Comparison of ENCODE assay signal across 1 cellular context in the genomic region with DNA sequence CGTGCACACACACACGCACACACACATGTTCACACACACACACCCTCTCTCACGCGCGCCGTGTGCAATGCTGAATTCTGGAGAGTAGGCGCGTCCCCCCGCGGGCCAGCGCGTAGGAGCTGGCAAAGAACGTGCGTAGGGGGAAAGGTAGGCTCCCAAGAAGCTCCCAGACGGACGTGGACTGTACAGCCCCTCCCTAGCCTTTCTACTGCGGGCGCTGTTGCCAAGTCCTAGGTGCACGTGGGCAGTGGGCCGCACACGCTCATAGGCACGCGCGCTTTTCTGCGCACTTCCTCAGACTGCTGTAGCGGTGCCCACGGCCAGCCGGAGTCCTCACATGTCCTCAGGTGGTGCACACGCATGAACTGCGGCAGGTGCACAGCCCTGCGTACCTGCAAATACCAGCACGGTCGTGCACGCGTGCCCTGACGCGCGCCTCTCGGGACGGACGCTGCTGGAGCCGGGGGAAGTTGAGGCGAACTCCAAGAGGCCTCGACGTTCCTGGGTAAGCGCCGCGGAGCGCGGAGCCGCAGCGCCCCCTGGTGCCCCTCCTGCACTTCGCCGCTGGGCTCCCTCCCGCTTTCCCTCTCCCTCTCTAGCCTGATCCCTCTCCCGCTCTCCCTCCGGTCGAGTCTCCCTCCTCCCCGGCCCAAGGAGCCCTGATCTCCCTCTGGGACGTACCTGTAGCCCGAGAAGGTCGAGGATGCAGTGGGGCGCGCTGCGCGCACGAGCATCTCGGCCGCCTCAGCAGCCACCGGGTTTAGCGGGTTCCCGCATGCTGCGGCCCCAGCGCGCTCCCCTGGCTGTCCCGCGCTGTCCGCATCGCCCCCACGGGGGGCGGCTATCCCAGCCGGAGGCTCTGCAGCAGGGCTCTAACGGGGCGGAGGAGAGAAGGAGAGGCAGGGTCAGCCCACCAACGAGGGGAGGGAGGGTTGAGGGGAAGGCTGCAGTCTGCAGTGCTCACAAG.
TF ChIP-seq lines count a peak whose summit lies in the region.

No MANE protein-coding gene starts in this region.

TF ChIP-seq in GM12878, 131 proteins besides CTCF, POLR2A, EP300 and RAD21 (continued from another document and continues in another):
- TF ChIP-seq, protein P1, sequence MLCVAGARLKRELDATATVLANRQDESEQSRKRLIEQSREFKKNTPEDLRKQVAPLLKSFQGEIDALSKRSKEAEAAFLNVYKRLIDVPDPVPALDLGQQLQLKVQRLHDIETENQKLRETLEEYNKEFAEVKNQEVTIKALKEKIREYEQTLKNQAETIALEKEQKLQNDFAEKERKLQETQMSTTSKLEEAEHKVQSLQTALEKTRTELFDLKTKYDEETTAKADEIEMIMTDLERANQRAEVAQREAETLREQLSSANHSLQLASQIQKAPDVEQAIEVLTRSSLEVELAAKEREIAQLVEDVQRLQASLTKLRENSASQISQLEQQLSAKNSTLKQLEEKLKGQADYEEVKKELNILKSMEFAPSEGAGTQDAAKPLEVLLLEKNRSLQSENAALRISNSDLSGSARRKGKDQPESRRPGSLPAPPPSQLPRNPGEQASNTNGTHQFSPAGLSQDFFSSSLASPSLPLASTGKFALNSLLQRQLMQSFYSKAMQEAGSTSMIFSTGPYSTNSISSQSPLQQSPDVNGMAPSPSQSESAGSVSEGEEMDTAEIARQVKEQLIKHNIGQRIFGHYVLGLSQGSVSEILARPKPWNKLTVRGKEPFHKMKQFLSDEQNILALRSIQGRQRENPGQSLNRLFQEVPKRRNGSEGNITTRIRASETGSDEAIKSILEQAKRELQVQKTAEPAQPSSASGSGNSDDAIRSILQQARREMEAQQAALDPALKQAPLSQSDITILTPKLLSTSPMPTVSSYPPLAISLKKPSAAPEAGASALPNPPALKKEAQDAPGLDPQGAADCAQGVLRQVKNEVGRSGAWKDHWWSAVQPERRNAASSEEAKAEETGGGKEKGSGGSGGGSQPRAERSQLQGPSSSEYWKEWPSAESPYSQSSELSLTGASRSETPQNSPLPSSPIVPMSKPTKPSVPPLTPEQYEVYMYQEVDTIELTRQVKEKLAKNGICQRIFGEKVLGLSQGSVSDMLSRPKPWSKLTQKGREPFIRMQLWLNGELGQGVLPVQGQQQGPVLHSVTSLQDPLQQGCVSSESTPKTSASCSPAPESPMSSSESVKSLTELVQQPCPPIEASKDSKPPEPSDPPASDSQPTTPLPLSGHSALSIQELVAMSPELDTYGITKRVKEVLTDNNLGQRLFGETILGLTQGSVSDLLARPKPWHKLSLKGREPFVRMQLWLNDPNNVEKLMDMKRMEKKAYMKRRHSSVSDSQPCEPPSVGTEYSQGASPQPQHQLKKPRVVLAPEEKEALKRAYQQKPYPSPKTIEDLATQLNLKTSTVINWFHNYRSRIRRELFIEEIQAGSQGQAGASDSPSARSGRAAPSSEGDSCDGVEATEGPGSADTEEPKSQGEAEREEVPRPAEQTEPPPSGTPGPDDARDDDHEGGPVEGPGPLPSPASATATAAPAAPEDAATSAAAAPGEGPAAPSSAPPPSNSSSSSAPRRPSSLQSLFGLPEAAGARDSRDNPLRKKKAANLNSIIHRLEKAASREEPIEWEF (IDR thresholded peaks at IDR 0.05; ENCODE audit: insufficient replicate concordance, low read depth, low read length) = no peak
- TF ChIP-seq SMAD5 (IDR thresholded peaks at IDR 0.05; ENCODE audit: low read depth) (no peak), NFIC (IDR thresholded peaks at IDR 0.05; ENCODE audit: low read depth, low read length) (no peak), TARDBP (IDR thresholded peaks at IDR 0.05; ENCODE audit: borderline replicate concordance) (no peak), RBBP5 (conservative IDR thresholded peaks at IDR 0.05) (no peak), SMARCA5 (IDR thresholded peaks at IDR 0.05) (peak; percentile 92; the same call in 1 of the 2 replicates), BMI1 (IDR thresholded peaks at IDR 0.05; ENCODE audit: borderline replicate concordance) (no peak), TCF7 (IDR thresholded peaks at IDR 0.05; ENCODE audit: borderline replicate concordance) (no peak), SPI1 (IDR thresholded peaks at IDR 0.05; ENCODE audit: borderline replicate concordance, insufficient read depth, low read depth, low read length) (0 out of 2 replicates have a peak, but pooled peaks have one; percentile 25), ZNF217 (IDR thresholded peaks at IDR 0.05) (no peak), BACH1 (IDR thresholded peaks at IDR 0.05; ENCODE audit: borderline replicate concordance) (0 out of 2 replicates have a peak, but pooled peaks have one; percentile 62), HDAC6 (IDR thresholded peaks at IDR 0.05; ENCODE audit: unreplicated experiment) (no peak), HDAC2 (IDR thresholded peaks at IDR 0.05) (no peak), CBFB (IDR thresholded peaks at IDR 0.05; ENCODE audit: low read depth) (no peak), POLR2AphosphoS5 (IDR thresholded peaks at IDR 0.05; ENCODE audit: low read length) (no peak), RCOR1 (conservative IDR thresholded peaks at IDR 0.05; ENCODE audit: low read depth, low read length) (0 out of 2 replicates have a peak, but pooled peaks have one; percentile 28), RFX5 (IDR thresholded peaks at IDR 0.05; ENCODE audit: low read depth, low read length) (no peak), SRF (IDR thresholded peaks at IDR 0.05; ENCODE audit: low read depth in 2 of 2, low read length in 2 of 2) (no peak), KAT2A (conservative IDR thresholded peaks at IDR 0.05; ENCODE audit: control insufficient read depth, low read depth, low read length) (no peak), CBX3 (IDR thresholded peaks at IDR 0.05; ENCODE audit: borderline replicate concordance, low read depth) (no peak), BCL11A (IDR thresholded peaks at IDR 0.05; ENCODE audit: low read depth, low read length) (no peak), PML (IDR thresholded peaks at IDR 0.05; ENCODE audit: low read length) (no peak), PAX5 (IDR thresholded peaks at IDR 0.05; ENCODE audit: borderline replicate concordance, low read depth, low read length) (no peak), CEBPB (IDR thresholded peaks at IDR 0.05; ENCODE audit: borderline replicate concordance in 1 of 2, low read depth in 2 of 2, low read length in 2 of 2) (no peak), FOXM1 (IDR thresholded peaks at IDR 0.05; ENCODE audit: low read depth, low read length) (no peak), ZSCAN29 (IDR thresholded peaks at IDR 0.05) (no peak), FOXK2 (IDR thresholded peaks at IDR 0.05) (no peak), NFYA (IDR thresholded peaks at IDR 0.05; ENCODE audit: borderline replicate concordance, low read depth, low read length) (no peak), KLF5 (IDR thresholded peaks at IDR 0.05; ENCODE audit: partially characterized antibody) (no peak), POLR2AphosphoS2 (IDR thresholded peaks at IDR 0.05; ENCODE audit: low read depth, low read length) (no peak), TCF12 (IDR thresholded peaks at IDR 0.05; ENCODE audit: low read depth, low read length) (no peak)
- TF ChIP-seq, protein P2, sequence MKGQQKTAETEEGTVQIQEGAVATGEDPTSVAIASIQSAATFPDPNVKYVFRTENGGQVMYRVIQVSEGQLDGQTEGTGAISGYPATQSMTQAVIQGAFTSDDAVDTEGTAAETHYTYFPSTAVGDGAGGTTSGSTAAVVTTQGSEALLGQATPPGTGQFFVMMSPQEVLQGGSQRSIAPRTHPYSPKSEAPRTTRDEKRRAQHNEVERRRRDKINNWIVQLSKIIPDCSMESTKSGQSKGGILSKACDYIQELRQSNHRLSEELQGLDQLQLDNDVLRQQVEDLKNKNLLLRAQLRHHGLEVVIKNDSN (IDR thresholded peaks at IDR 0.05; ENCODE audit: borderline replicate concordance, extremely low read length, insufficient read depth, low read depth, low read length) = no peak
- TF ChIP-seq, protein P3, sequence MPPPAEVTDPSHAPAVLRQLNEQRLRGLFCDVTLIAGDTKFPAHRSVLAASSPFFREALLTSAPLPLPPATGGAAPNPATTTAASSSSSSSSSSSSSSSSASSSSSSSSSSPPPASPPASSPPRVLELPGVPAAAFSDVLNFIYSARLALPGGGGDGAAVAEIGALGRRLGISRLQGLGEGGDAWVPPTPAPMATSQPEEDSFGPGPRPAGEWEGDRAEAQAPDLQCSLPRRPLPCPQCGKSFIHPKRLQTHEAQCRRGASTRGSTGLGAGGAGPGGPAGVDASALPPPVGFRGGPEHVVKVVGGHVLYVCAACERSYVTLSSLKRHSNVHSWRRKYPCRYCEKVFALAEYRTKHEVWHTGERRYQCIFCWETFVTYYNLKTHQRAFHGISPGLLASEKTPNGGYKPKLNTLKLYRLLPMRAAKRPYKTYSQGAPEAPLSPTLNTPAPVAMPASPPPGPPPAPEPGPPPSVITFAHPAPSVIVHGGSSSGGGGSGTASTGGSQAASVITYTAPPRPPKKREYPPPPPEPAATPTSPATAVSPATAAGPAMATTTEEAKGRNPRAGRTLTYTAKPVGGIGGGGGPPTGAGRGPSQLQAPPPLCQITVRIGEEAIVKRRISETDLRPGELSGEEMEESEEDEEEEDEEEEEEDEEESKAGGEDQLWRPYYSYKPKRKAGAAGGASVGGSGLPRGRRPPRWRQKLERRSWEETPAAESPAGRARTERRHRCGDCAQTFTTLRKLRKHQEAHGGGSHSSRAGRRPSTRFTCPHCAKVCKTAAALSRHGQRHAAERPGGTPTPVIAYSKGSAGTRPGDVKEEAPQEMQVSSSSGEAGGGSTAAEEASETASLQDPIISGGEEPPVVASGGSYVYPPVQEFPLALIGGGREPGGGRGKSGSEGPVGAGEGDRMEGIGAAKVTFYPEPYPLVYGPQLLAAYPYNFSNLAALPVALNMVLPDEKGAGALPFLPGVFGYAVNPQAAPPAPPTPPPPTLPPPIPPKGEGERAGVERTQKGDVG (CRISPR knock-in tag; IDR thresholded peaks at IDR 0.05) = no peak
- TF ChIP-seq, protein P4, sequence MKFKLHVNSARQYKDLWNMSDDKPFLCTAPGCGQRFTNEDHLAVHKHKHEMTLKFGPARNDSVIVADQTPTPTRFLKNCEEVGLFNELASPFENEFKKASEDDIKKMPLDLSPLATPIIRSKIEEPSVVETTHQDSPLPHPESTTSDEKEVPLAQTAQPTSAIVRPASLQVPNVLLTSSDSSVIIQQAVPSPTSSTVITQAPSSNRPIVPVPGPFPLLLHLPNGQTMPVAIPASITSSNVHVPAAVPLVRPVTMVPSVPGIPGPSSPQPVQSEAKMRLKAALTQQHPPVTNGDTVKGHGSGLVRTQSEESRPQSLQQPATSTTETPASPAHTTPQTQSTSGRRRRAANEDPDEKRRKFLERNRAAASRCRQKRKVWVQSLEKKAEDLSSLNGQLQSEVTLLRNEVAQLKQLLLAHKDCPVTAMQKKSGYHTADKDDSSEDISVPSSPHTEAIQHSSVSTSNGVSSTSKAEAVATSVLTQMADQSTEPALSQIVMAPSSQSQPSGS (IDR thresholded peaks at IDR 0.05; ENCODE audit: low read length) = no peak
- TF ChIP-seq, protein P5, sequence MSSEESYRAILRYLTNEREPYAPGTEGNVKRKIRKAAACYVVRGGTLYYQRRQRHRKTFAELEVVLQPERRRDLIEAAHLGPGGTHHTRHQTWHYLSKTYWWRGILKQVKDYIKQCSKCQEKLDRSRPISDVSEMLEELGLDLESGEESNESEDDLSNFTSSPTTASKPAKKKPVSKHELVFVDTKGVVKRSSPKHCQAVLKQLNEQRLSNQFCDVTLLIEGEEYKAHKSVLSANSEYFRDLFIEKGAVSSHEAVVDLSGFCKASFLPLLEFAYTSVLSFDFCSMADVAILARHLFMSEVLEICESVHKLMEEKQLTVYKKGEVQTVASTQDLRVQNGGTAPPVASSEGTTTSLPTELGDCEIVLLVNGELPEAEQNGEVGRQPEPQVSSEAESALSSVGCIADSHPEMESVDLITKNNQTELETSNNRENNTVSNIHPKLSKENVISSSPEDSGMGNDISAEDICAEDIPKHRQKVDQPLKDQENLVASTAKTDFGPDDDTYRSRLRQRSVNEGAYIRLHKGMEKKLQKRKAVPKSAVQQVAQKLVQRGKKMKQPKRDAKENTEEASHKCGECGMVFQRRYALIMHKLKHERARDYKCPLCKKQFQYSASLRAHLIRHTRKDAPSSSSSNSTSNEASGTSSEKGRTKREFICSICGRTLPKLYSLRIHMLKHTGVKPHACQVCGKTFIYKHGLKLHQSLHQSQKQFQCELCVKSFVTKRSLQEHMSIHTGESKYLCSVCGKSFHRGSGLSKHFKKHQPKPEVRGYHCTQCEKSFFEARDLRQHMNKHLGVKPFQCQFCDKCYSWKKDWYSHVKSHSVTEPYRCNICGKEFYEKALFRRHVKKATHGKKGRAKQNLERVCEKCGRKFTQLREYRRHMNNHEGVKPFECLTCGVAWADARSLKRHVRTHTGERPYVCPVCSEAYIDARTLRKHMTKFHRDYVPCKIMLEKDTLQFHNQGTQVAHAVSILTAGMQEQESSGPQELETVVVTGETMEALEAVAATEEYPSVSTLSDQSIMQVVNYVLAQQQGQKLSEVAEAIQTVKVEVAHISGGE (CRISPR knock-in tag; IDR thresholded peaks at IDR 0.05) = no peak
- TF ChIP-seq, protein P6, sequence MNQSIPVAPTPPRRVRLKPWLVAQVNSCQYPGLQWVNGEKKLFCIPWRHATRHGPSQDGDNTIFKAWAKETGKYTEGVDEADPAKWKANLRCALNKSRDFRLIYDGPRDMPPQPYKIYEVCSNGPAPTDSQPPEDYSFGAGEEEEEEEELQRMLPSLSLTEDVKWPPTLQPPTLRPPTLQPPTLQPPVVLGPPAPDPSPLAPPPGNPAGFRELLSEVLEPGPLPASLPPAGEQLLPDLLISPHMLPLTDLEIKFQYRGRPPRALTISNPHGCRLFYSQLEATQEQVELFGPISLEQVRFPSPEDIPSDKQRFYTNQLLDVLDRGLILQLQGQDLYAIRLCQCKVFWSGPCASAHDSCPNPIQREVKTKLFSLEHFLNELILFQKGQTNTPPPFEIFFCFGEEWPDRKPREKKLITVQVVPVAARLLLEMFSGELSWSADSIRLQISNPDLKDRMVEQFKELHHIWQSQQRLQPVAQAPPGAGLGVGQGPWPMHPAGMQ (IDR thresholded peaks at IDR 0.05; ENCODE audit: borderline replicate concordance) = no peak
- TF ChIP-seq, protein P7, sequence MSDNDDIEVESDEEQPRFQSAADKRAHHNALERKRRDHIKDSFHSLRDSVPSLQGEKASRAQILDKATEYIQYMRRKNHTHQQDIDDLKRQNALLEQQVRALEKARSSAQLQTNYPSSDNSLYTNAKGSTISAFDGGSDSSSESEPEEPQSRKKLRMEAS (IDR thresholded peaks at IDR 0.05; ENCODE audit: low read depth, low read length) = no peak
- TF ChIP-seq, protein P8, sequence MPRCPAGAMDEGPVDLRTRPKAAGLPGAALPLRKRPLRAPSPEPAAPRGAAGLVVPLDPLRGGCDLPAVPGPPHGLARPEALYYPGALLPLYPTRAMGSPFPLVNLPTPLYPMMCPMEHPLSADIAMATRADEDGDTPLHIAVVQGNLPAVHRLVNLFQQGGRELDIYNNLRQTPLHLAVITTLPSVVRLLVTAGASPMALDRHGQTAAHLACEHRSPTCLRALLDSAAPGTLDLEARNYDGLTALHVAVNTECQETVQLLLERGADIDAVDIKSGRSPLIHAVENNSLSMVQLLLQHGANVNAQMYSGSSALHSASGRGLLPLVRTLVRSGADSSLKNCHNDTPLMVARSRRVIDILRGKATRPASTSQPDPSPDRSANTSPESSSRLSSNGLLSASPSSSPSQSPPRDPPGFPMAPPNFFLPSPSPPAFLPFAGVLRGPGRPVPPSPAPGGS (IDR thresholded peaks at IDR 0.05; ENCODE audit: borderline replicate concordance, insufficient read depth, low read depth, low read length, poor library complexity, severe bottlenecking) = no peak
- TF ChIP-seq, protein P9, sequence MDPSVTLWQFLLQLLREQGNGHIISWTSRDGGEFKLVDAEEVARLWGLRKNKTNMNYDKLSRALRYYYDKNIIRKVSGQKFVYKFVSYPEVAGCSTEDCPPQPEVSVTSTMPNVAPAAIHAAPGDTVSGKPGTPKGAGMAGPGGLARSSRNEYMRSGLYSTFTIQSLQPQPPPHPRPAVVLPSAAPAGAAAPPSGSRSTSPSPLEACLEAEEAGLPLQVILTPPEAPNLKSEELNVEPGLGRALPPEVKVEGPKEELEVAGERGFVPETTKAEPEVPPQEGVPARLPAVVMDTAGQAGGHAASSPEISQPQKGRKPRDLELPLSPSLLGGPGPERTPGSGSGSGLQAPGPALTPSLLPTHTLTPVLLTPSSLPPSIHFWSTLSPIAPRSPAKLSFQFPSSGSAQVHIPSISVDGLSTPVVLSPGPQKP (IDR thresholded peaks at IDR 0.05; ENCODE audit: low read depth, low read length) = no peak
